ENCODE assay signal across 17 cellular contexts in genomic region chr6:88866856-88867255, GRCh38.
"Had no signal": no experiment of that assay in that cellular context is flagged by ENCODE, and none has a peak within 500 bp of the region (broad histone marks: within the 10 kb centered on the region; RNA-seq: fewer than 3 reads in every experiment).

No MANE protein-coding gene starts in this region.

- ATAC-seq: heart left ventricle; left lobe of liver; naive thymus-derived CD4-positive, alpha-beta T cell had no signal

- H3K27ac Mint-ChIP-seq: stimulated activated naive CD8-positive, alpha-beta T cell treated with anti-CD3 and anti-CD28 coated beads, Interleukin-15, Interleukin-2, amounts not matched to agents 100 ng/mL and 50 ng/mL, for 24 hours had no signal

- H3K27me3 Mint-ChIP-seq: naive thymus-derived CD4-positive, alpha-beta T cell; stimulated activated naive CD8-positive, alpha-beta T cell treated with anti-CD3 and anti-CD28 coated beads, Interleukin-15, Interleukin-2, amounts not matched to agents 100 ng/mL and 50 ng/mL, for 24 hours had no signal

- H3K36me3 ChIP-seq: colonic mucosa, neutrophil, right atrium auricular region, sigmoid colon, upper lobe of left lung, uterus had no signal

- DNase-seq: colonic mucosa; dermis blood vessel endothelial cell; heart left ventricle; hippocampal formation; mammary epithelial cell; naive thymus-derived CD4-positive, alpha-beta T cell; posterior cingulate gyrus; sigmoid colon; stimulated activated CD4-positive, alpha-beta T cell treated with anti-CD3 and anti-CD28 coated beads, Interleukin-12 subunit alpha, Interleukin-12 subunit beta, amount 100 ng/mL, for 4 hours; tibial artery; upper lobe of left lung; uterus had no signal

- H3K4me3 ChIP-seq: colonic mucosa, heart left ventricle, right atrium auricular region, sigmoid colon, skin epidermis, tibial artery, upper lobe of left lung, uterus had no signal

- H3K4me3 Mint-ChIP-seq: stimulated activated naive CD8-positive, alpha-beta T cell treated with anti-CD3 and anti-CD28 coated beads, Interleukin-15, Interleukin-2, amounts not matched to agents 100 ng/mL and 50 ng/mL, for 24 hours had no signal

- H3K27ac ChIP-seq: colonic mucosa, heart left ventricle, neutrophil, right atrium auricular region, sigmoid colon, skin epidermis, upper lobe of left lung, uterus had no signal

- H3K4me1 ChIP-seq: colonic mucosa, upper lobe of left lung, uterus had no signal

- H3K27me3 ChIP-seq: colonic mucosa, heart left ventricle, neutrophil, right atrium auricular region, sigmoid colon, tibial artery, upper lobe of left lung, uterus had no signal

- H3K9me3 ChIP-seq: colonic mucosa, heart left ventricle, neutrophil, right atrium auricular region, sigmoid colon, tibial artery, upper lobe of left lung, uterus had no signal

- H3K9me3 Mint-ChIP-seq: naive thymus-derived CD4-positive, alpha-beta T cell; stimulated activated naive CD8-positive, alpha-beta T cell treated with anti-CD3 and anti-CD28 coated beads, Interleukin-15, Interleukin-2, amounts not matched to agents 100 ng/mL and 50 ng/mL, for 24 hours had no signal
